ENCODE assay signal across 1 cellular context in genomic region chr15:72375846-72376581, GRCh38.
A peak's percentile ranks its signal among the peaks of the same experiment; 100 is the strongest.
TF ChIP-seq lines count a peak whose summit lies in the region.

TSS of gene HEXA (minus strand) at chr15:72376014. CDS start at chr15:72375972, 42 bp downstream.

TF ChIP-seq in HEK293, 187 proteins besides CTCF, POLR2A, EP300 and RAD21 (continued from another document and continues in another):
- TF ChIP-seq EGR2 (tag by site-specific recombination; IDR thresholded peaks at IDR 0.05; ENCODE audit: low read depth) (peak; percentile 52; the same call in 1 of the 2 replicates), ZBTB49 (tag by site-specific recombination; IDR thresholded peaks at IDR 0.05; ENCODE audit: low read depth) (no peak), ZNF777 (tag by site-specific recombination; IDR thresholded peaks at IDR 0.05; ENCODE audit: borderline replicate concordance) (no peak), ZNF747 (tag by site-specific recombination; IDR thresholded peaks at IDR 0.05) (0 out of 2 replicates have a peak, but pooled peaks have one; percentile 14), ZNF221 (tag by site-specific recombination; IDR thresholded peaks at IDR 0.05; ENCODE audit: borderline replicate concordance) (peak; percentile 97), PRDM2 (tag by site-specific recombination; IDR thresholded peaks at IDR 0.05; ENCODE audit: borderline replicate concordance) (peak; percentile 87), ZFP41 (tag by site-specific recombination; IDR thresholded peaks at IDR 0.05; ENCODE audit: borderline replicate concordance) (no peak), ZBTB10 (tag by site-specific recombination; IDR thresholded peaks at IDR 0.05) (peak; percentile 94), ZSCAN30 (tag by site-specific recombination; IDR thresholded peaks at IDR 0.05) (peak; percentile 97), ZNF701 (tag by site-specific recombination; IDR thresholded peaks at IDR 0.05) (no peak), BCL11A (tag by site-specific recombination; IDR thresholded peaks at IDR 0.05; ENCODE audit: low read depth) (peak; percentile 64; the same call in 1 of the 2 replicates), ZNF132 (tag by site-specific recombination; IDR thresholded peaks at IDR 0.05; ENCODE audit: borderline replicate concordance) (no peak), REST (tag by site-specific recombination; IDR thresholded peaks at IDR 0.05) (peak; percentile 55; the same call in 1 of the 2 replicates), ZNF16 (tag by site-specific recombination; IDR thresholded peaks at IDR 0.05; ENCODE audit: low read depth) (no peak), ZNF423 (tag by site-specific recombination; IDR thresholded peaks at IDR 0.05) (no peak), SP2 (tag by site-specific recombination; IDR thresholded peaks at IDR 0.05) (peak; percentile 86), ZSCAN5A (tag by site-specific recombination; IDR thresholded peaks at IDR 0.05) (peak; percentile 83; the same call in 1 of the 2 replicates), ZFP69B (tag by site-specific recombination; IDR thresholded peaks at IDR 0.05) (peak; percentile 96), GLIS1 (tag by site-specific recombination; IDR thresholded peaks at IDR 0.05) (peak; percentile 90), ZSCAN4 (tag by site-specific recombination; IDR thresholded peaks at IDR 0.05) (peak; percentile 66), ELK4 (IDR thresholded peaks at IDR 0.05; ENCODE audit: borderline replicate concordance, low read depth, low read length) (peak; percentile 66; the same call in 1 of the 2 replicates), ZBTB8A (tag by site-specific recombination; IDR thresholded peaks at IDR 0.05) (peak; percentile 83), FEZF1 (tag by site-specific recombination; IDR thresholded peaks at IDR 0.05) (peak; percentile 48; the same call in 1 of the 2 replicates), ZNF311 (tag by site-specific recombination; IDR thresholded peaks at IDR 0.05; ENCODE audit: borderline replicate concordance) (no peak), KLF9 (tag by site-specific recombination; IDR thresholded peaks at IDR 0.05; ENCODE audit: low read depth) (peak; percentile 79), ZNF837 (tag by site-specific recombination; IDR thresholded peaks at IDR 0.05) (no peak), ZNF169 (tag by site-specific recombination; IDR thresholded peaks at IDR 0.05) (no peak; the same call in 1 of the 2 replicates), ZNF18 (tag by site-specific recombination; IDR thresholded peaks at IDR 0.05) (peak; percentile 46), ZNF391 (tag by site-specific recombination; IDR thresholded peaks at IDR 0.05; ENCODE audit: borderline replicate concordance, low read depth) (peak; percentile 99), ZNF449 (tag by site-specific recombination; IDR thresholded peaks at IDR 0.05) (peak; percentile 53), ZNF184 (tag by site-specific recombination; IDR thresholded peaks at IDR 0.05) (peak; percentile 34; the same call in 1 of the 2 replicates), ZNF19 (tag by site-specific recombination; IDR thresholded peaks at IDR 0.05; ENCODE audit: low read depth) (0 out of 2 replicates have a peak, but pooled peaks have one; percentile 27)
